Comparison of ENCODE assay signal across 1 cellular context in genomic region chr1:56331892-56332567, GRCh38.
TF ChIP-seq lines count a peak whose summit lies in the region.

No MANE protein-coding gene starts in this region.

TF ChIP-seq in GM12878, 131 proteins besides CTCF, POLR2A, EP300 and RAD21 (continued from another document):
- TF ChIP-seq ZBTB40 (IDR thresholded peaks at IDR 0.05; ENCODE audit: borderline replicate concordance) (0 out of 2 replicates have a peak, but pooled peaks have one; percentile 10), BCL11A (IDR thresholded peaks at IDR 0.05; ENCODE audit: low read depth, low read length) (peak; percentile 77), SREBF2 (IDR thresholded peaks at IDR 0.05; ENCODE audit: low read length) (peak; percentile 79; the same call in 1 of the 2 replicates), BHLHE40 (IDR thresholded peaks at IDR 0.05; ENCODE audit: borderline replicate concordance in 1 of 2, low read depth in 2 of 2, low read length in 1 of 2) (peak; percentile 25 to 84; a peak in 2 of 4 replicates), NKRF (conservative IDR thresholded peaks at IDR 0.05) (peak; percentile 10; the same call in 1 of the 2 replicates), IKZF1 (conservative IDR thresholded peaks at IDR 0.05) (peak; percentile 82), RCOR1 (conservative IDR thresholded peaks at IDR 0.05; ENCODE audit: low read depth, low read length) (no peak), MLLT1 (IDR thresholded peaks at IDR 0.05) (peak; percentile 68), LARP7 (IDR thresholded peaks at IDR 0.05) (peak; percentile 51; the same call in 1 of the 2 replicates), SMAD1 (IDR thresholded peaks at IDR 0.05; ENCODE audit: low read depth, partially characterized antibody) (peak; percentile 93), EGR1 (IDR thresholded peaks at IDR 0.05; ENCODE audit: borderline replicate concordance in 1 of 2, low read depth in 2 of 2, low read length in 2 of 2) (peak in 1 of 2 experiments; percentile 50; a peak in 1 of 3 replicates), CREM (IDR thresholded peaks at IDR 0.05; ENCODE audit: low read depth) (peak; percentile 64; the same call in 1 of the 2 replicates), RELA (IDR thresholded peaks at IDR 0.05; ENCODE audit: borderline replicate concordance, partially characterized antibody) (peak; percentile 93), PKNOX1 (IDR thresholded peaks at IDR 0.05) (peak; percentile 91), BMI1 (IDR thresholded peaks at IDR 0.05; ENCODE audit: borderline replicate concordance) (peak; percentile 25; the same call in 1 of the 2 replicates), RUNX3 (IDR thresholded peaks at IDR 0.05; ENCODE audit: low read length) (peak; percentile 32; the same call in 1 of the 2 replicates), BACH1 (IDR thresholded peaks at IDR 0.05; ENCODE audit: borderline replicate concordance) (peak; percentile 8; the same call in 1 of the 2 replicates), ASH2L (IDR thresholded peaks at IDR 0.05; ENCODE audit: borderline replicate concordance, low read depth) (no peak), IKZF2 (IDR thresholded peaks at IDR 0.05) (peak in 1 of 2 experiments; percentile 88; a peak in 3 of 4 replicates), MXI1 (IDR thresholded peaks at IDR 0.05; ENCODE audit: low read depth, low read length) (no peak), ETV6 (conservative IDR thresholded peaks at IDR 0.05 in 1 of 2, IDR thresholded peaks at IDR 0.05 in 1 of 2; ENCODE audit: borderline replicate concordance in 1 of 2, low read depth in 1 of 2) (no peak), SMARCA5 (IDR thresholded peaks at IDR 0.05) (no peak), E4F1 (IDR thresholded peaks at IDR 0.05; ENCODE audit: borderline replicate concordance, partially characterized antibody) (peak; percentile 93), BCL3 (IDR thresholded peaks at IDR 0.05; ENCODE audit: borderline replicate concordance, insufficient read depth, low read depth, low read length, poor library complexity, severe bottlenecking) (peak; percentile 22), CHD2 (IDR thresholded peaks at IDR 0.05; ENCODE audit: borderline replicate concordance, low read depth, low read length) (peak; percentile 57; the same call in 1 of the 2 replicates), GATAD2B (conservative IDR thresholded peaks at IDR 0.05; ENCODE audit: low read depth) (peak; percentile 90), ATF7 (IDR thresholded peaks at IDR 0.05; ENCODE audit: low read depth) (peak; percentile 80), SKIL (IDR thresholded peaks at IDR 0.05; ENCODE audit: low read depth, poor library complexity, severe bottlenecking) (peak; percentile 71), MTA2 (IDR thresholded peaks at IDR 0.05; ENCODE audit: low read depth) (peak; percentile 95), SREBF1 (IDR thresholded peaks at IDR 0.05; ENCODE audit: low read length) (peak; percentile 87; the same call in 1 of the 2 replicates), ZNF24 (IDR thresholded peaks at IDR 0.05) (peak; percentile 59; the same call in 1 of the 2 replicates), SRF (IDR thresholded peaks at IDR 0.05; ENCODE audit: low read depth in 2 of 2, low read length in 2 of 2) (no peak), RAD51 (IDR thresholded peaks at IDR 0.05) (peak; percentile 71), NR2F1 (conservative IDR thresholded peaks at IDR 0.05) (peak; percentile 93), PBX3 (IDR thresholded peaks at IDR 0.05; ENCODE audit: insufficient replicate concordance, low read depth, low read length) (peak; percentile 87), DPF2 (IDR thresholded peaks at IDR 0.05) (peak; percentile 95), MEF2B (IDR thresholded peaks at IDR 0.05; ENCODE audit: partially characterized antibody, poor library complexity, severe bottlenecking) (peak; percentile 41), NBN (IDR thresholded peaks at IDR 0.05) (0 out of 2 replicates have a peak, but pooled peaks have one; percentile 50), RELB (IDR thresholded peaks at IDR 0.05; ENCODE audit: low read depth) (peak; percentile 98), HCFC1 (IDR thresholded peaks at IDR 0.05; ENCODE audit: low read length) (0 out of 2 replicates have a peak, but pooled peaks have one; percentile 8), NR2C1 (IDR thresholded peaks at IDR 0.05) (no peak)
TF ChIP-seq in GM12878: peak in this region for 36.
